11 cellular contexts compared by ENCODE assay signal in genomic region chr14:73717998-73718741, GRCh38. TPM values are rescaled to one million over a fixed set of nuclear protein-coding genes. Genes with fewer than 3 reads are reported as not detected.
A peak's percentile ranks its signal among the peaks of the same experiment; 100 is the strongest.
DNase-seq lines count a peak whose midpoint lies in the region; TF ChIP-seq lines count a peak whose summit lies in the region.
"Had no signal": no experiment of that assay in that cellular context is flagged by ENCODE, and none has a peak within 500 bp of the region (broad histone marks: within the 10 kb centered on the region; RNA-seq: fewer than 3 reads in every experiment).

No MANE protein-coding gene starts in this region.

- H3K4me3 ChIP-seq in ascending aorta (no peak overlapping the region), iPS-11a (ENCODE audit: low read depth, low read length) (peak overlapping the region; percentile 22)

- in situ Hi-C loops in GM18951 (cut with MboI; ENCODE audit: low sequenced_read_pairs, unreplicated experiment), result no loop called here

- peaks cover 9 to 15% of the 10 kb centered on the region in 2 donors for H3K4me1 ChIP-seq in ascending aorta

- no peaks in the 10 kb centered on the region for H3K9me3 ChIP-seq in ascending aorta

- peaks cover 46 to 55% of the 10 kb centered on the region in 2 donors for H3K36me3 ChIP-seq in ascending aorta

- peak overlapping the region; percentile 45 to 49 for H3K27ac ChIP-seq in ascending aorta

- intact Hi-C loops in ascending aorta (cut with DNase I), result loop anchor here (10.0 kb wide), 2 partner anchors 213 to 297 kb away; partner anchors contain the start of genes BBOF1 and ENTPD5

- peak; percentile 4 for TF ChIP-seq POLR2A in GM18951 (IDR thresholded peaks at IDR 0.05; ENCODE audit: extremely low read depth, insufficient read depth, insufficient read length)

- peak in 1 of 2 donors; percentile 71 for DNase-seq in ascending aorta (ENCODE audit: low spot score in 2 of 2)
- DNase-seq in retina, result peak; percentile 81
- DNase-seq in inferior parietal cortex (ENCODE audit: extremely low spot score), result no peak
- DNase-seq in NCI-H1436 treated with DMSO at 0.1 percent for 48 hours (lab: John Stamatoyannopoulos, UW), result no peak
- DNase-seq in activated effector memory CD4-positive, alpha-beta T cell treated with Interleukin-2 at 50 U/mL for 16 hours, result no peak
- DNase-seq in GOT3 (lab: John Stamatoyannopoulos, UW), result no peak
- DNase-seq: CD4-positive, alpha-beta T cell; NCI-H524; T-helper 2 cell had no signal

- TF ChIP-seq CTCF in ascending aorta (IDR thresholded peaks at IDR 0.05), result no peak

- H3K27me3 ChIP-seq in ascending aorta, result no peaks in the 10 kb centered on the region

RNA-seq across cellular contexts. Expression of gene PNMA1, which starts 4.0 kb away (rescaled TPM):
- 30.2 TPM for total RNA-seq in ascending aorta
